In the genomic region with DNA sequence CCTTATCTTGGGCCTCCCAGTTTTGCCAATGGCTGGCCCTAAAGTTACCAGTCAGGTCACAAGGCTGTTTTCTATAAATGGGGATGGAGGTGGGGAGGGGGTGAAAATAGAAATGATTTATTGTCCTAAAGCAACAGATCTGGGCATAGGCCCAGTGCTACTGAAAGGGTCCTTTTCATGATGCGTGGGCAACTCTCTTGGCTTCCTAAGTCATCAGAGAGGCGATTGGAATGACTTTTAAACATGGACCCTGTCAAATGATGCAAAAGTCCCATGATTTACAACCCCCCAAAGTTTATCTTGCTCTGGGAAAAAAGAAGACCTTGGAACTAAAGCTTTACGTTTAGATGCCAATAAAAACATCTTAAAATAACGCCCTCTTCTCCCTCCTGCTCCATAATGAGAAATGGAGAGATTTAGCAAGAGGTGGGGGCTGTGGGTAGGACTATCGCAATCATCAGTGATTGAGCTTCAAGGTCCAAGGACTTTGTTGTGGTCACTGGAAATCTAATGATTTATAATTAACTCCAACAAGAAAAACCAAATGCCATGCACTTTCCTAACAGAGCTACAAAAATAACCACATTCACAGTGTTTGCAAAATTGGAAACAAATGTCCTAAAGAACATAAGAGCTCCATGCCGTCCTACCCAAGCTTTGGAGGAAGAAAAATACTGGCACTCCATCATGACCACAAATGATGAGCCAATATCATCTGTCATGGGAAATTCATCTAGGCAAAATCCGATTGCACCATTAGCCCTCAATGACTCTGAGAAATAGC, we compare ENCODE assay signal across 15 cellular contexts.
DNase-seq lines count a peak whose midpoint lies in the region; ATAC-seq and TF ChIP-seq lines count a peak whose summit lies in the region.
"Had no signal": no experiment of that assay in that cellular context is flagged by ENCODE, and none has a peak within 500 bp of the region (broad histone marks: within the 10 kb centered on the region; RNA-seq: fewer than 3 reads in every experiment).

No MANE protein-coding gene starts in this region.

- no peaks in the 10 kb centered on the region for H3K9me3 ChIP-seq in body of pancreas
- H3K9me3 ChIP-seq: mucosa of descending colon had no signal

- peaks cover 23% of the 10 kb centered on the region for H3K4me1 ChIP-seq in body of pancreas

- 33 to 40% methylated on average over 7 of the region's 7 CpGs for WGBS in body of pancreas, 2 donors

- DNase-seq in EH (ENCODE audit: low read depth) (peak; percentile 44), body of pancreas (peak in 2 of 4 donors; percentile 9 to 38), islet precursor cell (peak; percentile 11), substantia nigra (lab: John Stamatoyannopoulos, UW) (peak in 8 of 49 donors; percentile 1 to 31 (median 14)), NCI-H345 (lab: John Stamatoyannopoulos, UW) (no peak), NCI-H748 (lab: John Stamatoyannopoulos, UW; ENCODE audit: unreplicated experiment) (no peak)
- DNase-seq in activated T-cell treated with anti-CD3 and anti-CD28 coated beads, Interleukin-2, amount 50 U/mL, for 24 hours, result no peak
- DNase-seq: activated naive CD4-positive, alpha-beta T cell treated with anti-CD3 and anti-CD28 coated beads, Interleukin-2, amount 10 ng/mL, durations not matched to agents 7 days and 5 days; CD4-positive, CD25-positive, alpha-beta regulatory T cell; cerebellar nuclear complex; mucosa of descending colon; SHP77; stimulated activated CD4-positive, alpha-beta T cell treated with anti-CD3 and anti-CD28 coated beads, Interleukin-1b, Interleukin-23, amount 100 ng/mL, for 48 hours had no signal

- peaks cover 25% of the 10 kb centered on the region for H3K27me3 Mint-ChIP-seq in activated T-cell treated with anti-CD3 and anti-CD28 coated beads, Interleukin-2, amount 50 U/mL, for 24 hours

- intact Hi-C loops in body of pancreas (cut with DNase I), result no loop called here

- ATAC-seq in body of pancreas (peak; percentile 73), HG03045 (IDR thresholded peaks at IDR 0.05; ENCODE audit: unreplicated experiment) (no peak)
- ATAC-seq: mucosa of descending colon had no signal

- TF ChIP-seq POLR2A in body of pancreas (IDR thresholded peaks at IDR 0.05), result no peak

- TF ChIP-seq CTCF in body of pancreas (IDR thresholded peaks at IDR 0.05), result no peak

- H3K4me3 ChIP-seq in body of pancreas, result no peak overlapping the region
- H3K4me3 ChIP-seq: mucosa of descending colon had no signal

- H3K36me3 ChIP-seq in body of pancreas (replicated peaks in 1 of 2; ENCODE audit: insufficient read depth in 1 of 2, low read depth in 2 of 2), result no peaks in the 10 kb centered on the region

- no peaks in the 10 kb centered on the region for H3K4me1 Mint-ChIP-seq in activated T-cell treated with anti-CD3 and anti-CD28 coated beads, Interleukin-2, amount 50 U/mL, for 24 hours (ENCODE audit: low read depth)
- H3K4me1 Mint-ChIP-seq: activated naive CD4-positive, alpha-beta T cell treated with anti-CD3 and anti-CD28 coated beads, Interleukin-2, amount 10 ng/mL, durations not matched to agents 7 days and 5 days had no signal

- no peaks in the 10 kb centered on the region for H3K36me3 Mint-ChIP-seq in activated T-cell treated with anti-CD3 and anti-CD28 coated beads, Interleukin-2, amount 50 U/mL, for 24 hours (ENCODE audit: low read depth)
- H3K36me3 Mint-ChIP-seq: activated naive CD4-positive, alpha-beta T cell treated with anti-CD3 and anti-CD28 coated beads, Interleukin-2, amount 10 ng/mL, durations not matched to agents 7 days and 5 days; CD4-positive, CD25-positive, alpha-beta regulatory T cell had no signal

- no peaks in the 10 kb centered on the region for H3K9me3 Mint-ChIP-seq in activated T-cell treated with anti-CD3 and anti-CD28 coated beads, Interleukin-2, amount 50 U/mL, for 24 hours
- H3K9me3 Mint-ChIP-seq: activated naive CD4-positive, alpha-beta T cell treated with anti-CD3 and anti-CD28 coated beads, Interleukin-2, amount 10 ng/mL, durations not matched to agents 7 days and 5 days had no signal

- no peaks in the 10 kb centered on the region for H3K27me3 ChIP-seq in body of pancreas

- H3K27ac ChIP-seq in body of pancreas (peak overlapping the region in 2 of 4 donors; percentile 15 to 65), substantia nigra (ENCODE audit: low read depth, low read length, poor library complexity, severe bottlenecking) (peak overlapping the region; percentile 22)
- H3K27ac ChIP-seq: epithelial cell of prostate had no signal

- no peak overlapping the region for H3K27ac Mint-ChIP-seq in activated T-cell treated with anti-CD3 and anti-CD28 coated beads, Interleukin-2, amount 50 U/mL, for 24 hours
- H3K27ac Mint-ChIP-seq: activated naive CD4-positive, alpha-beta T cell treated with anti-CD3 and anti-CD28 coated beads, Interleukin-2, amount 10 ng/mL, durations not matched to agents 7 days and 5 days; CD4-positive, CD25-positive, alpha-beta regulatory T cell had no signal

- no peak overlapping the region for H3K4me3 Mint-ChIP-seq in activated T-cell treated with anti-CD3 and anti-CD28 coated beads, Interleukin-2, amount 50 U/mL, for 24 hours
- H3K4me3 Mint-ChIP-seq: activated naive CD4-positive, alpha-beta T cell treated with anti-CD3 and anti-CD28 coated beads, Interleukin-2, amount 10 ng/mL, durations not matched to agents 7 days and 5 days; CD4-positive, CD25-positive, alpha-beta regulatory T cell had no signal

Comparison
In these comparisons a context has a peak if more than half of its experiments do, and no peak if none do; other contexts are left out.
1. DNase-seq: peak in EH (single experiment) and islet precursor cell (single experiment); none in NCI-H345 (single experiment), activated T-cell treated with anti-CD3 and anti-CD28 coated beads, Interleukin-2, amount 50 U/mL, for 24 hours (single experiment) and NCI-H748 (single experiment).